Comparison of ENCODE assay signal across 8 cellular contexts in genomic region chr3:122942937-122943827, GRCh38.
DNase-seq lines count a peak whose midpoint lies in the region; ATAC-seq, FAIRE-seq and TF ChIP-seq lines count a peak whose summit lies in the region.

No MANE protein-coding gene starts in this region.

- TF ChIP-seq POLR2A in GM12892 (IDR thresholded peaks at IDR 0.05; ENCODE audit: low read depth, low read length): no peak

- CTCF ChIA-PET in activated CD4-positive, alpha-beta memory T cell treated with anti-CD3 and anti-CD28 coated beads, Interleukin-2, amount 10 ng/mL, durations not matched to agents 7 days and 5 days (lab: Charles Lee): interaction anchor here (0.5 to 3.1 kb wide), 11 partner anchors 11 to 322 kb away, joined by 3 to 23 read pairs (median 4); partner anchors contain the start of gene SEMA5B

- H3K4me1 Mint-ChIP-seq in activated CD4-positive, alpha-beta memory T cell treated with anti-CD3 and anti-CD28 coated beads, Interleukin-2, amount 10 ng/mL, durations not matched to agents 7 days and 5 days: peaks cover 9% of the 10 kb centered on the region
- peaks cover 23% of the 10 kb centered on the region for H3K4me1 Mint-ChIP-seq in nephron progenitor cell

- no peaks in the 10 kb centered on the region for H3K9me3 Mint-ChIP-seq in activated CD4-positive, alpha-beta memory T cell treated with anti-CD3 and anti-CD28 coated beads, Interleukin-2, amount 10 ng/mL, durations not matched to agents 7 days and 5 days
- no peaks in the 10 kb centered on the region for H3K9me3 Mint-ChIP-seq in nephron progenitor cell

- peaks cover 19% of the 10 kb centered on the region for H3K27me3 Mint-ChIP-seq in activated CD4-positive, alpha-beta memory T cell treated with anti-CD3 and anti-CD28 coated beads, Interleukin-2, amount 10 ng/mL, durations not matched to agents 7 days and 5 days
- peaks cover 12% of the 10 kb centered on the region for H3K27me3 Mint-ChIP-seq in nephron progenitor cell (ENCODE audit: low read depth, poor library complexity)

- POLR2A ChIA-PET in activated CD4-positive, alpha-beta memory T cell treated with anti-CD3 and anti-CD28 coated beads, Interleukin-2, amount 10 ng/mL, durations not matched to agents 7 days and 5 days (lab: Charles Lee): no interaction called here

- ATAC-seq in GM21737 (IDR thresholded peaks at IDR 0.05; ENCODE audit: unreplicated experiment): no peak

- no peak overlapping the region for H3K4me3 ChIP-seq in fibroblast of mammary gland (ENCODE audit: control insufficient read depth, low read depth, low read length)

- H3K4me3 Mint-ChIP-seq in activated CD4-positive, alpha-beta memory T cell treated with anti-CD3 and anti-CD28 coated beads, Interleukin-2, amount 10 ng/mL, durations not matched to agents 7 days and 5 days: no peak overlapping the region
- no peak overlapping the region for H3K4me3 Mint-ChIP-seq in nephron progenitor cell

- FAIRE-seq in GM12892 (lab: Jason Lieb, UNC): peak; percentile 54

- H3K27ac Mint-ChIP-seq in activated CD4-positive, alpha-beta memory T cell treated with anti-CD3 and anti-CD28 coated beads, Interleukin-2, amount 10 ng/mL, durations not matched to agents 7 days and 5 days: no peak overlapping the region
- H3K27ac Mint-ChIP-seq in nephron progenitor cell: no peak overlapping the region

- no peaks in the 10 kb centered on the region for H3K36me3 Mint-ChIP-seq in activated CD4-positive, alpha-beta memory T cell treated with anti-CD3 and anti-CD28 coated beads, Interleukin-2, amount 10 ng/mL, durations not matched to agents 7 days and 5 days (ENCODE audit: low read depth)
- H3K36me3 Mint-ChIP-seq in nephron progenitor cell (ENCODE audit: low read depth): no peaks in the 10 kb centered on the region

- TF ChIP-seq CTCF in fibroblast of mammary gland (conservative IDR thresholded peaks at IDR 0.05; ENCODE audit: control insufficient read depth, insufficient read depth, low read depth, low read length) (peak; percentile 71), nephron progenitor cell (IDR thresholded peaks at IDR 0.05) (peak; percentile 96)

- DNase-seq in AG08396 (ENCODE audit: low spot score): peak; percentile 86
- DNase-seq in GM12892 (ENCODE audit: insufficient read length): peak; percentile 64
- DNase-seq in NCI-H146 treated with DMSO at 0.1 percent for 48 hours (lab: John Stamatoyannopoulos, UW; ENCODE audit: unreplicated experiment): peak; percentile 64
- peak; percentile 44 for DNase-seq in activated CD4-positive, alpha-beta memory T cell treated with anti-CD3 and anti-CD28 coated beads, Interleukin-2, amount 10 ng/mL, durations not matched to agents 7 days and 5 days
- peak; percentile 26 for DNase-seq in fibroblast of mammary gland (ENCODE audit: low read depth)
- peak; percentile 87 for DNase-seq in nephron progenitor cell
- no peak for DNase-seq in GDM1 (lab: John Stamatoyannopoulos, UW)
